In the genomic region with DNA sequence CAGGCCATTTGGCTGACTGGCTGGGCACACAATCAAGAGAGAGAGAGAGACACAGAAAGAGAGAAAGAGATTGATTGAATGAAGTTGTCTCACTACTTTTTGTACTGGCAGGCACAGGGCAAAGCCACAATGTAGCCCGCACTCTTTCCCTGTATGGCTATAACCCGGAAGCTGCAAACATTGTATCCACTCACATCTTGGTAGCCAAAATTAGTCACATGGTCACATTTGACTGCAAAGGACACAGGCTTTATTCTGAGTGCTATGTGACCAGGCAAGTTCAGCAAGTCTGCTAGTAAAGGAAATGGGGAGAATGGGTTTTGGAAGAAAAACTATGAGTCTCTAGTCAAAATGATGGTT, we compare ENCODE assay signal across 18 cellular contexts. TPM values are rescaled to one million over a fixed set of nuclear protein-coding genes. Genes with fewer than 3 reads are reported as not detected.
DNase-seq lines count a peak whose midpoint lies in the region; ATAC-seq, FAIRE-seq and TF ChIP-seq lines count a peak whose summit lies in the region.
"Had no signal": no experiment of that assay in that cellular context is flagged by ENCODE, and none has a peak within 500 bp of the region (broad histone marks: within the 10 kb centered on the region; RNA-seq: fewer than 3 reads in every experiment).

No MANE protein-coding gene starts in this region.

- no peak overlapping the region for H3K4me3 ChIP-seq in liver (ENCODE audit: low read depth in 1 of 3, low read length in 3 of 3)
- H3K4me3 ChIP-seq in subcutaneous abdominal adipose tissue (ENCODE audit: low read depth in 1 of 5, low read length in 5 of 5): no peak overlapping the region
- H3K4me3 ChIP-seq in kidney (ENCODE audit: low read length in 2 of 2): no peak overlapping the region
- no peak overlapping the region for H3K4me3 ChIP-seq in thyroid gland (replicated peaks in 1 of 3)

- H3K27me3 ChIP-seq in liver (ENCODE audit: control insufficient read depth in 4 of 4, insufficient read depth in 4 of 4, low read length in 3 of 4): no peaks in the 10 kb centered on the region
- H3K27me3 ChIP-seq in subcutaneous abdominal adipose tissue (ENCODE audit: control insufficient read depth in 5 of 5, insufficient read depth in 4 of 5, low read length in 5 of 5): no peaks in the 10 kb centered on the region
- no peaks in the 10 kb centered on the region for H3K27me3 ChIP-seq in thyroid gland

- no peak for TF ChIP-seq POLR2A in thyroid gland (IDR thresholded peaks at IDR 0.05)

- WGBS in liver: 39% methylated on average over 2 of the region's 2 CpGs
- 76 to 88% methylated on average over 2 of the region's 2 CpGs for WGBS in thyroid gland, 2 donors

- TF ChIP-seq CTCF in liver (IDR thresholded peaks at IDR 0.05; ENCODE audit: low read depth, low read length, missing input control) (no peak), kidney (IDR thresholded peaks at IDR 0.05; ENCODE audit: borderline replicate concordance, extremely low read depth, insufficient read depth) (no peak), thyroid gland (IDR thresholded peaks at IDR 0.05) (no peak)

- H3K9ac ChIP-seq in liver (ENCODE audit: low read depth in 1 of 2, low read length in 2 of 2): no peak overlapping the region
- peak overlapping the region in 1 of 5 donors; percentile 3 for H3K9ac ChIP-seq in subcutaneous abdominal adipose tissue (ENCODE audit: low read length in 5 of 5)
- no peak overlapping the region for H3K9ac ChIP-seq in kidney (ENCODE audit: low read length in 2 of 2)

- no peak for TF ChIP-seq RAD21 in liver (IDR thresholded peaks at IDR 0.05)

- ATAC-seq in GM18861 (IDR thresholded peaks at IDR 0.05; ENCODE audit: unreplicated experiment): no peak

- peak; percentile 19 for DNase-seq in M059J (ENCODE audit: low read depth)
- peak; percentile 36 for DNase-seq in cerebellum (ENCODE audit: low spot score)
- no peak for DNase-seq in kidney
- DNase-seq in thyroid gland: no peak
- no peak for DNase-seq in DMS 273 (lab: John Stamatoyannopoulos, UW; ENCODE audit: unreplicated experiment)
- DNase-seq: activated CD4-positive, alpha-beta T cell treated with anti-CD3 and anti-CD28 coated beads, Interleukin-2, amount 10 ng/mL, durations not matched to agents 24 days and 14 days; activated naive CD8-positive, alpha-beta T cell treated with anti-CD3 and anti-CD28 coated beads, Interleukin-2, amount 10 ng/mL, durations not matched to agents 7 days and 5 days; activated T-cell treated with anti-CD3 and anti-CD28 coated beads, Interleukin-2, amount 50 U/mL, for 48 hours; MM.1S; naive B cell; NCI-H2107; retina; SHP77 treated with DMSO at 0.1 percent for 48 hours; stimulated activated CD4-positive, alpha-beta T cell treated with anti-CD3 and anti-CD28 coated beads, Interleukin-4, amount 100 ng/mL, for 24 hours; T1000 had no signal

- H3K4me1 ChIP-seq in liver (ENCODE audit: control insufficient read depth in 4 of 4, insufficient read depth in 4 of 4, low read length in 3 of 4) (peaks cover 32 to 68% (median 60%) of the 10 kb centered on the region in 4 donors), subcutaneous abdominal adipose tissue (ENCODE audit: control insufficient read depth in 5 of 5, insufficient read depth in 5 of 5, low read length in 5 of 5) (peaks cover 2 to 57% (median 43%) of the 10 kb centered on the region in 5 donors), kidney (ENCODE audit: control insufficient read depth in 1 of 2, insufficient read depth in 1 of 2, low read depth in 1 of 2, low read length in 2 of 2) (peaks cover 0 to 5% of the 10 kb centered on the region in 2 donors), thyroid gland (peaks cover 0 to 7% of the 10 kb centered on the region in 2 donors)

- no peaks in the 10 kb centered on the region for H3K9me3 ChIP-seq in liver (ENCODE audit: control insufficient read depth in 4 of 4, low read length in 3 of 4)
- H3K9me3 ChIP-seq in subcutaneous abdominal adipose tissue (ENCODE audit: control insufficient read depth in 5 of 5, low read length in 5 of 5): no peaks in the 10 kb centered on the region
- H3K9me3 ChIP-seq in kidney (ENCODE audit: control insufficient read depth in 1 of 2, low read length in 2 of 2): no peaks in the 10 kb centered on the region
- H3K9me3 ChIP-seq in thyroid gland: no peaks in the 10 kb centered on the region

- no peaks in the 10 kb centered on the region for H3K36me3 ChIP-seq in liver (ENCODE audit: control insufficient read depth in 4 of 4, insufficient read depth in 3 of 4, low read depth in 1 of 4, low read length in 3 of 4)
- no peaks in the 10 kb centered on the region for H3K36me3 ChIP-seq in subcutaneous abdominal adipose tissue (ENCODE audit: control insufficient read depth in 5 of 5, insufficient read depth in 5 of 5, low read length in 5 of 5)
- no peaks in the 10 kb centered on the region for H3K36me3 ChIP-seq in kidney (ENCODE audit: control insufficient read depth in 1 of 2, insufficient read depth in 2 of 2, low read length in 2 of 2)
- no peaks in the 10 kb centered on the region for H3K36me3 ChIP-seq in thyroid gland

- no peak for FAIRE-seq in kidney (lab: Jason Lieb, UNC)

- H3K27ac ChIP-seq in liver (ENCODE audit: low read depth in 1 of 2, low read length in 2 of 2): peak overlapping the region; percentile 55 to 59
- H3K27ac ChIP-seq in subcutaneous abdominal adipose tissue (ENCODE audit: low read depth, low read length): peak overlapping the region; percentile 22
- no peak overlapping the region for H3K27ac ChIP-seq in kidney (ENCODE audit: low read depth in 2 of 2, low read length in 2 of 2)
- H3K27ac ChIP-seq in thyroid gland: no peak overlapping the region

- intact Hi-C loops in kidney (cut with DNase I): no loop called here
- intact Hi-C loops in thyroid gland (cut with DNase I): no loop called here

TF ChIP-seq in liver, 16 proteins besides CTCF, POLR2A, EP300 and RAD21:
- TF ChIP-seq ZBTB33 (IDR thresholded peaks at IDR 0.05) (no peak), HNF4A (conservative IDR thresholded peaks at IDR 0.05) (no peak), YY1 (IDR thresholded peaks at IDR 0.05) (no peak), SP1 (IDR thresholded peaks at IDR 0.05) (no peak), EGR1 (IDR thresholded peaks at IDR 0.05; ENCODE audit: low read depth in 2 of 2) (no peak), FOXA1 (IDR thresholded peaks at IDR 0.05) (no peak), TAF1 (conservative IDR thresholded peaks at IDR 0.05) (no peak), NR2F2 (IDR thresholded peaks at IDR 0.05) (no peak), FOXA2 (IDR thresholded peaks at IDR 0.05) (no peak)
- TF ChIP-seq, protein P1, sequence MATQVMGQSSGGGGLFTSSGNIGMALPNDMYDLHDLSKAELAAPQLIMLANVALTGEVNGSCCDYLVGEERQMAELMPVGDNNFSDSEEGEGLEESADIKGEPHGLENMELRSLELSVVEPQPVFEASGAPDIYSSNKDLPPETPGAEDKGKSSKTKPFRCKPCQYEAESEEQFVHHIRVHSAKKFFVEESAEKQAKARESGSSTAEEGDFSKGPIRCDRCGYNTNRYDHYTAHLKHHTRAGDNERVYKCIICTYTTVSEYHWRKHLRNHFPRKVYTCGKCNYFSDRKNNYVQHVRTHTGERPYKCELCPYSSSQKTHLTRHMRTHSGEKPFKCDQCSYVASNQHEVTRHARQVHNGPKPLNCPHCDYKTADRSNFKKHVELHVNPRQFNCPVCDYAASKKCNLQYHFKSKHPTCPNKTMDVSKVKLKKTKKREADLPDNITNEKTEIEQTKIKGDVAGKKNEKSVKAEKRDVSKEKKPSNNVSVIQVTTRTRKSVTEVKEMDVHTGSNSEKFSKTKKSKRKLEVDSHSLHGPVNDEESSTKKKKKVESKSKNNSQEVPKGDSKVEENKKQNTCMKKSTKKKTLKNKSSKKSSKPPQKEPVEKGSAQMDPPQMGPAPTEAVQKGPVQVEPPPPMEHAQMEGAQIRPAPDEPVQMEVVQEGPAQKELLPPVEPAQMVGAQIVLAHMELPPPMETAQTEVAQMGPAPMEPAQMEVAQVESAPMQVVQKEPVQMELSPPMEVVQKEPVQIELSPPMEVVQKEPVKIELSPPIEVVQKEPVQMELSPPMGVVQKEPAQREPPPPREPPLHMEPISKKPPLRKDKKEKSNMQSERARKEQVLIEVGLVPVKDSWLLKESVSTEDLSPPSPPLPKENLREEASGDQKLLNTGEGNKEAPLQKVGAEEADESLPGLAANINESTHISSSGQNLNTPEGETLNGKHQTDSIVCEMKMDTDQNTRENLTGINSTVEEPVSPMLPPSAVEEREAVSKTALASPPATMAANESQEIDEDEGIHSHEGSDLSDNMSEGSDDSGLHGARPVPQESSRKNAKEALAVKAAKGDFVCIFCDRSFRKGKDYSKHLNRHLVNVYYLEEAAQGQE (IDR thresholded peaks at IDR 0.05): no peak
- TF ChIP-seq, protein P2, sequence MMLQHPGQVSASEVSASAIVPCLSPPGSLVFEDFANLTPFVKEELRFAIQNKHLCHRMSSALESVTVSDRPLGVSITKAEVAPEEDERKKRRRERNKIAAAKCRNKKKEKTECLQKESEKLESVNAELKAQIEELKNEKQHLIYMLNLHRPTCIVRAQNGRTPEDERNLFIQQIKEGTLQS (IDR thresholded peaks at IDR 0.05): no peak

RNA-seq across cellular contexts. Expression of gene GLCE, which starts 31.4 kb away (rescaled TPM):
- total RNA-seq in M059J (2014; rRNA removed; shearing (Covaris generic)): 14.7 and 15.5 TPM in 2 replicates
- 125 TPM for total RNA-seq in cerebellum
- total RNA-seq in liver: 10 to 100 TPM; 17.5 to 26.3 TPM
- 1 to 10 TPM; 6.8 to 9.9 TPM for polyA plus RNA-seq in liver
- total RNA-seq in kidney: 18.0 TPM
- 14.9 TPM for polyA plus RNA-seq in kidney (ENCODE audit: insufficient read depth, low read depth, low replicate concordance)
- 10 to 100 TPM in 3 of 4 donors, 1 to 10 TPM in 1; 7.6 to 16.1 (median 11.9) TPM for total RNA-seq in thyroid gland

Comparison
In these comparisons a context has a peak if more than half of its experiments do, and no peak if none do; other contexts are left out.
1. DNase-seq: peak in M059J (single experiment) and cerebellum (single experiment); none in kidney (single experiment), thyroid gland (0 of 2) and DMS 273 (single experiment).
2. H3K27ac ChIP-seq: peak in liver (2 of 2) and subcutaneous abdominal adipose tissue (single experiment); none in kidney (0 of 2) and thyroid gland (0 of 3).